Comparison of ENCODE assay signal across 1 cellular context in genomic region chr1:20151906-20152598, GRCh38.
TF ChIP-seq lines count a peak whose summit lies in the region.

No MANE protein-coding gene starts in this region.

TF ChIP-seq in HepG2, 621 proteins besides CTCF, POLR2A, EP300 and RAD21 (continued from another document and continues in another):
- 0 out of 2 replicates have a peak, but pooled peaks have one; percentile 24 for TF ChIP-seq ZNF576 (CRISPR knock-in tag; IDR thresholded peaks at IDR 0.05)
- TF ChIP-seq ZBTB10 (CRISPR knock-in tag; IDR thresholded peaks at IDR 0.05; ENCODE audit: borderline replicate concordance): no peak
- TF ChIP-seq EEA1 (CRISPR knock-in tag; IDR thresholded peaks at IDR 0.05; ENCODE audit: borderline replicate concordance): no peak
- no peak for TF ChIP-seq NFATC3 (CRISPR knock-in tag; IDR thresholded peaks at IDR 0.05)
- TF ChIP-seq ZNF329 (CRISPR knock-in tag; IDR thresholded peaks at IDR 0.05; ENCODE audit: low read depth): no peak
- peak; percentile 29; the same call in 1 of the 2 replicates for TF ChIP-seq PITX1 (CRISPR knock-in tag; IDR thresholded peaks at IDR 0.05)
- TF ChIP-seq ZNF317 (CRISPR knock-in tag; IDR thresholded peaks at IDR 0.05): no peak
- no peak for TF ChIP-seq TCF7L2 (IDR thresholded peaks at IDR 0.05; ENCODE audit: low read depth, low read length)
- no peak for TF ChIP-seq LRRFIP1 (CRISPR knock-in tag; conservative IDR thresholded peaks at IDR 0.05)
- TF ChIP-seq ZNF264 (CRISPR knock-in tag; IDR thresholded peaks at IDR 0.05): no peak
- no peak for TF ChIP-seq CEBPG (CRISPR knock-in tag; IDR thresholded peaks at IDR 0.05)
- peak; percentile 41; the same call in 1 of the 2 replicates for TF ChIP-seq KDM5B (CRISPR knock-in tag; IDR thresholded peaks at IDR 0.05; ENCODE audit: borderline replicate concordance)
- TF ChIP-seq ZGPAT (CRISPR knock-in tag; IDR thresholded peaks at IDR 0.05): peak; percentile 45; the same call in 1 of the 2 replicates
- TF ChIP-seq ZBTB1 (CRISPR knock-in tag; IDR thresholded peaks at IDR 0.05; ENCODE audit: borderline replicate concordance): no peak
- TF ChIP-seq GZF1 (CRISPR knock-in tag; IDR thresholded peaks at IDR 0.05): no peak
- TF ChIP-seq AGO1 (IDR thresholded peaks at IDR 0.05; ENCODE audit: low read depth, low read length, poor library complexity, severe bottlenecking): no peak
- TF ChIP-seq CENPBD1 (CRISPR knock-in tag; IDR thresholded peaks at IDR 0.05; ENCODE audit: borderline replicate concordance, low read depth): no peak
- TF ChIP-seq ZNF468 (CRISPR knock-in tag; IDR thresholded peaks at IDR 0.05): no peak
- TF ChIP-seq PATZ1 (CRISPR knock-in tag; IDR thresholded peaks at IDR 0.05): peak; percentile 82
- TF ChIP-seq ZNF749 (CRISPR knock-in tag; IDR thresholded peaks at IDR 0.05; ENCODE audit: borderline replicate concordance): no peak
- TF ChIP-seq SRY (CRISPR knock-in tag; IDR thresholded peaks at IDR 0.05): no peak
- TF ChIP-seq ZNF503 (CRISPR knock-in tag; IDR thresholded peaks at IDR 0.05): no peak
- no peak for TF ChIP-seq POLR2AphosphoS2 (IDR thresholded peaks at IDR 0.05; ENCODE audit: low read depth, low read length)
- no peak for TF ChIP-seq HOXA7 (CRISPR knock-in tag; IDR thresholded peaks at IDR 0.05)
- TF ChIP-seq HOMEZ (CRISPR knock-in tag; IDR thresholded peaks at IDR 0.05; ENCODE audit: low read depth): 0 out of 2 replicates have a peak, but pooled peaks have one; percentile 32
- no peak; the same call in 1 of the 2 replicates for TF ChIP-seq MAX (IDR thresholded peaks at IDR 0.05)
- TF ChIP-seq ZNF101 (CRISPR knock-in tag; IDR thresholded peaks at IDR 0.05; ENCODE audit: borderline replicate concordance, low read depth): no peak
- no peak for TF ChIP-seq NR1H2 (CRISPR knock-in tag; IDR thresholded peaks at IDR 0.05; ENCODE audit: borderline replicate concordance, low read depth)
- no peak for TF ChIP-seq ZSCAN22 (CRISPR knock-in tag; IDR thresholded peaks at IDR 0.05)
- no peak for TF ChIP-seq MXD1 (CRISPR knock-in tag; IDR thresholded peaks at IDR 0.05)
- TF ChIP-seq AHR (CRISPR knock-in tag; IDR thresholded peaks at IDR 0.05): no peak
- no peak for TF ChIP-seq ZNF24 (IDR thresholded peaks at IDR 0.05)
- no peak for TF ChIP-seq TOPORS (CRISPR knock-in tag; IDR thresholded peaks at IDR 0.05)
- no peak for TF ChIP-seq ZNF557 (CRISPR knock-in tag; IDR thresholded peaks at IDR 0.05)
- TF ChIP-seq ZNF746 (CRISPR knock-in tag; IDR thresholded peaks at IDR 0.05): 0 out of 2 replicates have a peak, but pooled peaks have one; percentile 22
- TF ChIP-seq MLXIP (CRISPR knock-in tag; IDR thresholded peaks at IDR 0.05; ENCODE audit: borderline replicate concordance): no peak
- TF ChIP-seq GABPA (IDR thresholded peaks at IDR 0.05; ENCODE audit: low read depth, low read length): no peak
- TF ChIP-seq GABPA (CRISPR knock-in tag; IDR thresholded peaks at IDR 0.05; ENCODE audit: low read depth): no peak
- TF ChIP-seq MYPOP (CRISPR knock-in tag; IDR thresholded peaks at IDR 0.05): no peak
- no peak for TF ChIP-seq FOXO4 (CRISPR knock-in tag; conservative IDR thresholded peaks at IDR 0.05)
- no peak for TF ChIP-seq MEIS1 (CRISPR knock-in tag; IDR thresholded peaks at IDR 0.05; ENCODE audit: borderline replicate concordance)
- TF ChIP-seq MATR3 (CRISPR knock-in tag; IDR thresholded peaks at IDR 0.05): no peak
- peak; percentile 62 for TF ChIP-seq IRF2 (CRISPR knock-in tag; IDR thresholded peaks at IDR 0.05)
- TF ChIP-seq MTA3 (CRISPR knock-in tag; IDR thresholded peaks at IDR 0.05): no peak
